24 cellular contexts compared by ENCODE assay signal in the genomic region with DNA sequence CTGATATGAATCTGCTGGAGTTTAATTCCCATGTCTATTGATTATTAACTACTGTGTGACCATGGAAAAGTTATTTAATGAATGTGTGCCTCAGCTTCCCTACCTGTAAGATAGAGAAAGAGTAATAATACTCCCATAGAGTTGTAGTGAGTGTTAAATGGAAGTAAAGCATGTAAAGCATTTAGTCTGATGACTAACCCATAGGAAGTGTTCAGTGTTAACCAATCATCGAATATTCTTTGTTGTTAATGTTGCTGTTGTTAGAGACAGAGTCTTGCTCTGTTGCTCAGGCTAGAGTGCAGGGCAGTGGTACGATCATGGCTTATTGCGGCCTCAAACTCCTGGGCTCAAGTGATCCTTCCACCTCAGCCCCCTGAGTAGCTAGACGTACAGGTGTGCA.
"Had no signal": no experiment of that assay in that cellular context is flagged by ENCODE, and none has a peak within 500 bp of the region (broad histone marks: within the 10 kb centered on the region; RNA-seq: fewer than 3 reads in every experiment).

No MANE protein-coding gene starts in this region.

- ATAC-seq: natural killer cell treated with Interleukin-12 subunit alpha and Interleukin-12 subunit beta and Interleukin-15 and Interleukin-18, amount 100 ng/mL, for 72 hours; pancreas; right cardiac atrium; right lobe of liver; stimulated activated effector memory CD8-positive, alpha-beta T cell treated with anti-CD3 and anti-CD28 coated beads, Interleukin-12 subunit alpha, Interleukin-12 subunit beta, amount 100 ng/mL, for 72 hours; stimulated activated naive B cell treated with anti-CD40 and anti-IgM and Interleukin-4, amounts not matched to agents 10 μg/mL and 1 μg/mL and 100 μg/mL, for 72 hours had no signal

- H3K36me3 ChIP-seq: neutrophil, pancreas, prostate gland, right lobe of liver, sigmoid colon, stomach, thoracic aorta, thyroid gland, tibial nerve, upper lobe of left lung, vagina had no signal

- DNase-seq: nephron progenitor cell; nucleus accumbens; pancreas; right cardiac atrium; right lobe of liver; sigmoid colon; stimulated activated CD4-positive, alpha-beta T cell treated with anti-CD3 and anti-CD28 coated beads, Interleukin-15, amount 100 ng/mL, for 24 hours; stimulated activated CD4-positive, alpha-beta T cell treated with anti-CD3 and anti-CD28 coated beads, Interleukin-2, amount 100 ng/mL, for 24 hours; stimulated activated CD4-positive, alpha-beta T cell treated with anti-CD3 and anti-CD28 coated beads, Interleukin-2, amount 100 ng/mL, for 48 hours; stimulated activated CD4-positive, alpha-beta T cell treated with anti-CD3 and anti-CD28 coated beads, Interleukin-4, amount 100 ng/mL, for 24 hours; stimulated activated naive B cell treated with anti-CD40 and anti-IgM and Interleukin-4, amounts not matched to agents 10 μg/mL and 1 μg/mL and 100 μg/mL, for 72 hours; stimulated activated naive CD4-positive, alpha-beta T cell treated with Interleukin-2 at 50 U/mL for 16 hours; stomach; thyroid gland; upper lobe of left lung had no signal

- H3K27ac Mint-ChIP-seq: natural killer cell treated with Interleukin-12 subunit alpha and Interleukin-12 subunit beta and Interleukin-15 and Interleukin-18, amount 100 ng/mL, for 72 hours; nephron progenitor cell; stimulated activated effector memory CD8-positive, alpha-beta T cell treated with anti-CD3 and anti-CD28 coated beads, Interleukin-12 subunit alpha, Interleukin-12 subunit beta, amount 100 ng/mL, for 72 hours; stimulated activated naive B cell treated with anti-CD40 and anti-IgM and Interleukin-4, amounts not matched to agents 10 μg/mL and 1 μg/mL and 100 μg/mL, for 72 hours; stimulated activated naive CD8-positive, alpha-beta T cell treated with anti-CD3 and anti-CD28 coated beads, Interleukin-15, Interleukin-2, amounts not matched to agents 100 ng/mL and 50 ng/mL, for 24 hours had no signal

- H3K4me1 Mint-ChIP-seq: nephron progenitor cell; neural crest cell; stimulated activated effector memory CD8-positive, alpha-beta T cell treated with anti-CD3 and anti-CD28 coated beads, Interleukin-12 subunit alpha, Interleukin-12 subunit beta, amount 100 ng/mL, for 72 hours; stimulated activated naive B cell treated with anti-CD40 and anti-IgM and Interleukin-4, amounts not matched to agents 10 μg/mL and 1 μg/mL and 100 μg/mL, for 72 hours had no signal

- H3K4me3 ChIP-seq: pancreas, prostate gland, right lobe of liver, sigmoid colon, stomach, thoracic aorta, thyroid gland, tibial nerve, upper lobe of left lung, vagina had no signal

- H3K4me1 ChIP-seq: pancreas, prostate gland, right lobe of liver, sigmoid colon, stomach, thyroid gland, tibial nerve, upper lobe of left lung, vagina had no signal

- H3K4me3 Mint-ChIP-seq: natural killer cell treated with Interleukin-12 subunit alpha and Interleukin-12 subunit beta and Interleukin-15 and Interleukin-18, amount 100 ng/mL, for 72 hours; nephron progenitor cell; neural crest cell; stimulated activated effector memory CD8-positive, alpha-beta T cell treated with anti-CD3 and anti-CD28 coated beads, Interleukin-12 subunit alpha, Interleukin-12 subunit beta, amount 100 ng/mL, for 72 hours; stimulated activated naive B cell treated with anti-CD40 and anti-IgM and Interleukin-4, amounts not matched to agents 10 μg/mL and 1 μg/mL and 100 μg/mL, for 72 hours; stimulated activated naive CD8-positive, alpha-beta T cell treated with anti-CD3 and anti-CD28 coated beads, Interleukin-15, Interleukin-2, amounts not matched to agents 100 ng/mL and 50 ng/mL, for 24 hours had no signal

- H3K27ac ChIP-seq: neutrophil, pancreas, prostate gland, right lobe of liver, sigmoid colon, stomach, thoracic aorta, thyroid gland, tibial nerve, upper lobe of left lung, vagina had no signal

- H3K9me3 ChIP-seq: neutrophil, pancreas, prostate gland, right lobe of liver, sigmoid colon, stomach, thoracic aorta, thyroid gland, tibial nerve, upper lobe of left lung, vagina had no signal

- H3K9me3 Mint-ChIP-seq: natural killer cell treated with Interleukin-12 subunit alpha and Interleukin-12 subunit beta and Interleukin-15 and Interleukin-18, amount 100 ng/mL, for 72 hours; nephron progenitor cell; stimulated activated effector memory CD8-positive, alpha-beta T cell treated with anti-CD3 and anti-CD28 coated beads, Interleukin-12 subunit alpha, Interleukin-12 subunit beta, amount 100 ng/mL, for 72 hours; stimulated activated naive B cell treated with anti-CD40 and anti-IgM and Interleukin-4, amounts not matched to agents 10 μg/mL and 1 μg/mL and 100 μg/mL, for 72 hours; stimulated activated naive CD8-positive, alpha-beta T cell treated with anti-CD3 and anti-CD28 coated beads, Interleukin-15, Interleukin-2, amounts not matched to agents 100 ng/mL and 50 ng/mL, for 24 hours had no signal

- H3K36me3 Mint-ChIP-seq: natural killer cell treated with Interleukin-12 subunit alpha and Interleukin-12 subunit beta and Interleukin-15 and Interleukin-18, amount 100 ng/mL, for 72 hours; stimulated activated effector memory CD8-positive, alpha-beta T cell treated with anti-CD3 and anti-CD28 coated beads, Interleukin-12 subunit alpha, Interleukin-12 subunit beta, amount 100 ng/mL, for 72 hours; stimulated activated naive B cell treated with anti-CD40 and anti-IgM and Interleukin-4, amounts not matched to agents 10 μg/mL and 1 μg/mL and 100 μg/mL, for 72 hours had no signal

- H3K27me3 ChIP-seq: neutrophil, pancreas, right lobe of liver, sigmoid colon, stomach, thyroid gland, tibial nerve, upper lobe of left lung, vagina had no signal
